8 cellular contexts compared by ENCODE assay signal in the genomic region with DNA sequence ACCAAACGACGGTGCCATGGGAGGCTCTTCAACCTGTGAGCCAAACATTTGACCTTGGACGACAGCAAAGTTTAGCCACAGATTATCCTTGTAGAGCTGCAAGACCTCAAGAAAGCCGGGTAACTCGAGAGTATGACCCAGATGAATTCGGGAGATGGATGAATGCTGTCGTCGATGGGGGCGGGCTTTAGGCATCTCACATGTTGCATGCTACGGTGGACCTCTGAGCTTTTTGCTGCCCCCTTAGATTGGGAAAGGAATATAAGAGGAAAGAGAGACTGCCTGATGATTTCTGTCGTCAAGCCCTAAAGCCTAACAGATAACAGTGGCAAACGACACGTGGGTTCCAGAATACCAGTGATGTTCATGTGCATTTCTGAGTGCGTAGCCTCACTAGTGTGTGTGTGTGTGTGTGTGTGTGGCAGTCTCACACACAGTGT. TPM values are rescaled to one million over a fixed set of nuclear protein-coding genes. Genes with fewer than 3 reads are reported as not detected.
A peak's percentile ranks its signal among the peaks of the same experiment; 100 is the strongest.
DNase-seq lines count a peak whose midpoint lies in the region; ATAC-seq and TF ChIP-seq lines count a peak whose summit lies in the region.

No MANE protein-coding gene starts in this region.

- H3K36me3 Mint-ChIP-seq in activated CD4-positive, alpha-beta T cell treated with anti-CD3 and anti-CD28 coated beads, Interleukin-2, amount 10 ng/mL, durations not matched to agents 24 days and 14 days (ENCODE audit: low read depth): peaks cover 11% of the 10 kb centered on the region

- H3K4me2 ChIP-seq in PC-3 (ENCODE audit: low read length): peak overlapping the region; percentile 96

- H3K9me2 ChIP-seq in PC-3 (replicated peaks; ENCODE audit: low read length): no peaks in the 10 kb centered on the region

- no peaks in the 10 kb centered on the region for H3K27me3 ChIP-seq in PC-3 (ENCODE audit: low read length)
- H3K27me3 ChIP-seq in effector memory CD4-positive, alpha-beta T cell (replicated peaks; ENCODE audit: control insufficient read depth, insufficient read depth, low read length, poor library complexity, severe bottlenecking): no peaks in the 10 kb centered on the region
- no peaks in the 10 kb centered on the region for H3K27me3 ChIP-seq in neuron (ENCODE audit: insufficient read depth, low read length)

- BruUV-seq in PC-3 (replicated peaks; lab: Mats Ljungman, UMichigan): TSS peak; percentile 48

- TF ChIP-seq CTCF in PC-3 (conservative IDR thresholded peaks at IDR 0.05; ENCODE audit: low read depth, low read length): no peak; the same call in 1 of the 2 replicates

- peaks cover 28% of the 10 kb centered on the region for H3K4me1 Mint-ChIP-seq in activated CD4-positive, alpha-beta T cell treated with anti-CD3 and anti-CD28 coated beads, Interleukin-2, amount 10 ng/mL, durations not matched to agents 24 days and 14 days

- POLR2A ChIA-PET in PC-3 (lab: Charles Lee; ENCODE audit: unreplicated experiment): no interaction called here

- peak overlapping the region; percentile 59 for H3K27ac ChIP-seq in PC-3 (ENCODE audit: low read length)
- H3K27ac ChIP-seq in effector memory CD4-positive, alpha-beta T cell (ENCODE audit: insufficient read depth, low read length, poor library complexity, severe bottlenecking): no peak overlapping the region

- peaks cover 34% of the 10 kb centered on the region for H3K79me2 ChIP-seq in PC-3 (ENCODE audit: low read length)

- peaks cover 12% of the 10 kb centered on the region for H3K27me3 Mint-ChIP-seq in activated CD4-positive, alpha-beta T cell treated with anti-CD3 and anti-CD28 coated beads, Interleukin-2, amount 10 ng/mL, durations not matched to agents 24 days and 14 days

- H3K9me3 Mint-ChIP-seq in activated CD4-positive, alpha-beta T cell treated with anti-CD3 and anti-CD28 coated beads, Interleukin-2, amount 10 ng/mL, durations not matched to agents 24 days and 14 days: no peaks in the 10 kb centered on the region

- H3F3A ChIP-seq in PC-3 (ENCODE audit: low read length, unreplicated experiment): no peaks in the 10 kb centered on the region

- H3K36me3 ChIP-seq in PC-3 (ENCODE audit: low read depth, low read length) (no peaks in the 10 kb centered on the region), neuron (ENCODE audit: insufficient read depth, low read length) (no peaks in the 10 kb centered on the region)
- no peaks in the 10 kb centered on the region for H3K36me3 ChIP-seq in effector memory CD4-positive, alpha-beta T cell (ENCODE audit: control insufficient read depth, insufficient read depth, low read length)

- H3K27ac Mint-ChIP-seq in activated CD4-positive, alpha-beta T cell treated with anti-CD3 and anti-CD28 coated beads, Interleukin-2, amount 10 ng/mL, durations not matched to agents 24 days and 14 days: peak overlapping the region; percentile 72

- peak overlapping the region; percentile 78 for H3K4me3 Mint-ChIP-seq in activated CD4-positive, alpha-beta T cell treated with anti-CD3 and anti-CD28 coated beads, Interleukin-2, amount 10 ng/mL, durations not matched to agents 24 days and 14 days

- intact Hi-C loops in activated CD4-positive, alpha-beta T cell treated with anti-CD3 and anti-CD28 coated beads, Interleukin-2, amount 10 ng/mL, durations not matched to agents 24 days and 14 days (cut with micrococcal nuclease): loop anchor here (2.0 to 10.0 kb wide), 5 partner anchors 113 to 887 kb away; a partner anchor contains a TSS
- intact Hi-C loops in PC-3 (cut with micrococcal nuclease): loop anchor here (1.0 to 5.0 kb wide), 2 partner anchors 31 to 45 kb away; no protein-coding TSS in a partner anchor

- no peak for DNase-seq in activated CD4-positive, alpha-beta T cell treated with anti-CD3 and anti-CD28 coated beads, Interleukin-2, amount 10 ng/mL, durations not matched to agents 24 days and 14 days
- no peak for DNase-seq in activated CD4-positive, alpha-beta T cell treated with anti-CD3 and anti-CD28 coated beads for 1 hour
- DNase-seq in PC-3 (no peak), A172 (ENCODE audit: low spot score) (no peak), dermis blood vessel endothelial cell (no peak), GDM1 (lab: John Stamatoyannopoulos, UW) (no peak)
- no peak for DNase-seq in effector memory CD4-positive, alpha-beta T cell

- CTCF ChIA-PET in PC-3 (lab: Charles Lee): interaction anchor here (0.6 to 0.9 kb wide), 2 partner anchors 99 to 119 kb away, joined by 3 to 9 read pairs; no protein-coding TSS in a partner anchor

- H3K4me1 ChIP-seq in PC-3 (ENCODE audit: insufficient read depth, low read length) (peaks cover 30% of the 10 kb centered on the region), neuron (ENCODE audit: insufficient read depth, low read length) (peaks cover 18% of the 10 kb centered on the region)
- no peaks in the 10 kb centered on the region for H3K4me1 ChIP-seq in effector memory CD4-positive, alpha-beta T cell (ENCODE audit: control insufficient read depth, insufficient read depth, low read length, poor library complexity, severe bottlenecking)

- H3K9me3 ChIP-seq in PC-3 (ENCODE audit: low read length): no peaks in the 10 kb centered on the region
- H3K9me3 ChIP-seq in effector memory CD4-positive, alpha-beta T cell (ENCODE audit: control insufficient read depth, low read length): no peaks in the 10 kb centered on the region
- no peaks in the 10 kb centered on the region for H3K9me3 ChIP-seq in neuron (ENCODE audit: low read length)

- ATAC-seq in PC-3: no peak

- 0 out of 2 replicates have a peak, but pooled peaks cover 4% of the 10 kb centered on the region for H4K20me1 ChIP-seq in PC-3 (ENCODE audit: low read length)

- H3K9ac ChIP-seq in PC-3 (ENCODE audit: low read length): peak overlapping the region; percentile 87

- H2AFZ ChIP-seq in PC-3 (ENCODE audit: low read length) (peak overlapping the region; percentile 95), neuron (ENCODE audit: low read depth, low read length) (peak overlapping the region; percentile 96)

- H3K4me3 ChIP-seq in PC-3 (ENCODE audit: low read length): peak overlapping the region; percentile 85
- peak overlapping the region; percentile 83 for H3K4me3 ChIP-seq in effector memory CD4-positive, alpha-beta T cell (ENCODE audit: insufficient read depth, low read depth, low read length, poor library complexity, severe bottlenecking)
- H3K4me3 ChIP-seq in neuron (ENCODE audit: low read length): peak overlapping the region; percentile 82

RNA-seq across cellular contexts. Expression of a gene that starts 0.7 kb away (rescaled TPM):
- total RNA-seq in activated CD4-positive, alpha-beta T cell treated with anti-CD3 and anti-CD28 coated beads, Interleukin-2, amount 10 ng/mL, durations not matched to agents 24 days and 14 days: 19.6 and 20.9 TPM in 2 replicates
- total RNA-seq in PC-3 (2014; rRNA removed) (17.7 and 18.9 TPM in 2 replicates), dermis blood vessel endothelial cell (6.1 and 9.8 TPM in 2 replicates)
- total RNA-seq in A172 (2014; rRNA removed; shearing (Covaris generic)): 45.7 and 51.6 TPM in 2 replicates
